Comparison of ENCODE assay signal across 8 cellular contexts in genomic region chr1:42766723-42767509, GRCh38. TPM values are rescaled to one million over a fixed set of nuclear protein-coding genes. Genes with fewer than 3 reads are reported as not detected.
DNase-seq lines count a peak whose midpoint lies in the region; ATAC-seq and TF ChIP-seq lines count a peak whose summit lies in the region.

TSS of gene C1orf50 (plus strand) at chr1:42767249. CDS start at chr1:42767312, 63 bp downstream.
A gene with protein sequence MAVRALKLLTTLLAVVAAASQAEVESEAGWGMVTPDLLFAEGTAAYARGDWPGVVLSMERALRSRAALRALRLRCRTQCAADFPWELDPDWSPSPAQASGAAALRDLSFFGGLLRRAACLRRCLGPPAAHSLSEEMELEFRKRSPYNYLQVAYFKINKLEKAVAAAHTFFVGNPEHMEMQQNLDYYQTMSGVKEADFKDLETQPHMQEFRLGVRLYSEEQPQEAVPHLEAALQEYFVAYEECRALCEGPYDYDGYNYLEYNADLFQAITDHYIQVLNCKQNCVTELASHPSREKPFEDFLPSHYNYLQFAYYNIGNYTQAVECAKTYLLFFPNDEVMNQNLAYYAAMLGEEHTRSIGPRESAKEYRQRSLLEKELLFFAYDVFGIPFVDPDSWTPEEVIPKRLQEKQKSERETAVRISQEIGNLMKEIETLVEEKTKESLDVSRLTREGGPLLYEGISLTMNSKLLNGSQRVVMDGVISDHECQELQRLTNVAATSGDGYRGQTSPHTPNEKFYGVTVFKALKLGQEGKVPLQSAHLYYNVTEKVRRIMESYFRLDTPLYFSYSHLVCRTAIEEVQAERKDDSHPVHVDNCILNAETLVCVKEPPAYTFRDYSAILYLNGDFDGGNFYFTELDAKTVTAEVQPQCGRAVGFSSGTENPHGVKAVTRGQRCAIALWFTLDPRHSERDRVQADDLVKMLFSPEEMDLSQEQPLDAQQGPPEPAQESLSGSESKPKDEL (minus strand): TSS chr1:42767028. CDS start chr1:42766971, 57 bp downstream.

- in situ Hi-C loops in GM18951 (cut with MboI; ENCODE audit: low sequenced_read_pairs, unreplicated experiment), result no loop called here

- peaks cover 7% of the 10 kb centered on the region for H3F3A ChIP-seq in smooth muscle cell (ENCODE audit: low read depth)

- 1% methylated on average over 70 of the region's 84 CpGs for WGBS in smooth muscle cell (ENCODE audit: low lambda C conversion rate)

- H3K9me3 ChIP-seq in smooth muscle cell (replicated peaks; ENCODE audit: low read depth), result no peaks in the 10 kb centered on the region

- H3K27ac Mint-ChIP-seq in WTC11, result peak within 1 kb of the TSS; percentile 86

- no peak within 1 kb of the TSS; the same call in 1 of the 2 replicates for H3K4me3 Mint-ChIP-seq in WTC11

- peaks cover 11% of the 10 kb centered on the region for H3K36me3 Mint-ChIP-seq in WTC11

- peak; percentile 99 for TF ChIP-seq POLR2A in GM18951 (IDR thresholded peaks at IDR 0.05; ENCODE audit: extremely low read depth, insufficient read depth, insufficient read length)

- H3K27me3 Mint-ChIP-seq in WTC11 (ENCODE audit: low read depth), result no peaks in the 10 kb centered on the region

- peaks cover 9% of the 10 kb centered on the region for H3K4me1 ChIP-seq in smooth muscle cell (ENCODE audit: low read depth)

- DNase-seq in AG09309 (ENCODE audit: low read depth) (peak; percentile 97), NCI-H2227 treated with DMSO at 0.1 percent for 48 hours (lab: John Stamatoyannopoulos, UW) (peak; percentile 99), WTC11 (ENCODE audit: low spot score) (peak; percentile 100), cardiac fibroblast (ENCODE audit: low read depth in 2 of 2) (peak; percentile 99), iPS-NIHi7 (ENCODE audit: extremely low spot score) (peak; percentile 98), smooth muscle cell (lab: John Stamatoyannopoulos, UW; ENCODE audit: unreplicated experiment) (peak; percentile 97)

- CTCF ChIA-PET in WTC11 (lab: Charles Lee), result interaction anchor here (0.6 to 3.7 kb wide), 29 partner anchors 8 to 623 kb away, joined by 3 to 42 read pairs (median 5); partner anchors contain the start of genes CLDN19, ERMAP, PPIH and ZNF691

- H3K79me2 ChIP-seq in smooth muscle cell (ENCODE audit: low read depth), result peaks cover 92% of the 10 kb centered on the region

- H3K36me3 ChIP-seq in smooth muscle cell (ENCODE audit: low read depth), result no peaks in the 10 kb centered on the region

- peak within 1 kb of the TSS; percentile 88 for H3K9ac ChIP-seq in smooth muscle cell (ENCODE audit: low read depth)

- POLR2A ChIA-PET in WTC11 (lab: Charles Lee), result interaction anchor here (0.6 to 2.9 kb wide), 15 partner anchors 9 to 292 kb away, joined by 3 to 11 read pairs (median 4); partner anchors contain the start of genes CLDN19, ERMAP, SVBP and YBX1

- peak within 1 kb of the TSS; percentile 68 for H2AFZ ChIP-seq in smooth muscle cell (ENCODE audit: low read depth)

- H3K27me3 ChIP-seq in smooth muscle cell (ENCODE audit: low read depth), result no peaks in the 10 kb centered on the region

- H4K20me1 ChIP-seq in smooth muscle cell (ENCODE audit: low read depth), result peaks cover 47% of the 10 kb centered on the region

- peaks cover 12% of the 10 kb centered on the region for H3K4me1 Mint-ChIP-seq in WTC11

- H3K9me3 Mint-ChIP-seq in WTC11, result no peaks in the 10 kb centered on the region

- peak; percentile 86 for ATAC-seq in HG03175 (IDR thresholded peaks at IDR 0.05; ENCODE audit: unreplicated experiment)
- peak; percentile 91 for ATAC-seq in WTC11

- H3K4me3 ChIP-seq in AG09309 (ENCODE audit: control insufficient read depth, low read depth, low read length) (peak within 1 kb of the TSS; percentile 98), cardiac fibroblast (replicated peaks in 1 of 2; ENCODE audit: low read depth in 2 of 2, low read length in 2 of 2) (peak within 1 kb of the TSS; percentile 96 to 100), smooth muscle cell (peak within 1 kb of the TSS; percentile 79)

- peak within 1 kb of the TSS; percentile 74 for H3K27ac ChIP-seq in smooth muscle cell (ENCODE audit: low read depth)

- H3K4me2 ChIP-seq in smooth muscle cell, result peak within 1 kb of the TSS; percentile 98

- no peak for TF ChIP-seq CTCF in AG09309 (IDR thresholded peaks at IDR 0.05; ENCODE audit: control insufficient read depth, insufficient read depth, low read depth, low read length, missing control alignments)
- TF ChIP-seq CTCF in WTC11 (IDR thresholded peaks at IDR 0.05), result no peak
- TF ChIP-seq CTCF in cardiac fibroblast (IDR thresholded peaks at IDR 0.05; ENCODE audit: low read depth, low read length), result no peak
- no peak for TF ChIP-seq CTCF in smooth muscle cell (IDR thresholded peaks at IDR 0.05; ENCODE audit: borderline replicate concordance, insufficient read depth, poor library complexity, severe bottlenecking)

TF ChIP-seq in WTC11, 78 proteins besides CTCF, POLR2A, EP300 and RAD21 (continues in another document):
- TF ChIP-seq IRF2 (CRISPR knock-in tag; IDR thresholded peaks at IDR 0.05; ENCODE audit: borderline replicate concordance, low read depth) (no peak), TEAD4 (CRISPR knock-in tag; IDR thresholded peaks at IDR 0.05) (no peak), SOX15 (CRISPR knock-in tag; IDR thresholded peaks at IDR 0.05) (no peak), MYBL2 (CRISPR knock-in tag; IDR thresholded peaks at IDR 0.05) (no peak; the same call in 1 of the 2 replicates), ZNF416 (CRISPR knock-in tag; IDR thresholded peaks at IDR 0.05) (no peak), ZNF121 (CRISPR knock-in tag; IDR thresholded peaks at IDR 0.05) (peak; percentile 10; the same call in 1 of the 2 replicates), USF1 (CRISPR knock-in tag; IDR thresholded peaks at IDR 0.05) (no peak), FOXP4 (CRISPR knock-in tag; IDR thresholded peaks at IDR 0.05) (peak; percentile 69; the same call in 1 of the 2 replicates), MXD4 (CRISPR knock-in tag; IDR thresholded peaks at IDR 0.05; ENCODE audit: borderline replicate concordance) (no peak), RORB (CRISPR knock-in tag; IDR thresholded peaks at IDR 0.05) (no peak)
- TF ChIP-seq, protein P1, sequence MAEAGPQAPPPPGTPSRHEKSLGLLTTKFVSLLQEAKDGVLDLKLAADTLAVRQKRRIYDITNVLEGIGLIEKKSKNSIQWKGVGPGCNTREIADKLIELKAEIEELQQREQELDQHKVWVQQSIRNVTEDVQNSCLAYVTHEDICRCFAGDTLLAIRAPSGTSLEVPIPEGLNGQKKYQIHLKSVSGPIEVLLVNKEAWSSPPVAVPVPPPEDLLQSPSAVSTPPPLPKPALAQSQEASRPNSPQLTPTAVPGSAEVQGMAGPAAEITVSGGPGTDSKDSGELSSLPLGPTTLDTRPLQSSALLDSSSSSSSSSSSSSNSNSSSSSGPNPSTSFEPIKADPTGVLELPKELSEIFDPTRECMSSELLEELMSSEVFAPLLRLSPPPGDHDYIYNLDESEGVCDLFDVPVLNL (CRISPR knock-in tag; IDR thresholded peaks at IDR 0.05; ENCODE audit: borderline replicate concordance, low read depth), result 0 out of 2 replicates have a peak, but pooled peaks have one; percentile 18

RNA-seq across cellular contexts. Expression of gene C1orf50, which starts in this region (rescaled TPM):
- 5.1 to 6.3 TPM (median 5.3 TPM) in 3 replicates for total RNA-seq in WTC11 (2021)
- 1.8 and 7.3 TPM in 2 replicates for total RNA-seq in smooth muscle cell
- 9.7 and 11.5 TPM in 2 replicates for polyA plus RNA-seq in smooth muscle cell

RNA-seq across cellular contexts. Expression of the second gene that starts in this region (rescaled TPM):
- total RNA-seq in WTC11 (2021), result 78.1 to 95.1 TPM (median 80.3 TPM) in 3 replicates
- total RNA-seq in smooth muscle cell, result 256 and 273 TPM in 2 replicates
- 336 and 535 TPM in 2 replicates for polyA plus RNA-seq in smooth muscle cell

Comparison
In these comparisons a context has a peak if more than half of its experiments do, and no peak if none do; other contexts are left out.
1. Peak in every context shown above with its lines: DNase-seq, ATAC-seq, H3K4me3 ChIP-seq and H3K27ac ChIP-seq.